Comparison of ENCODE assay signal across 12 cellular contexts in genomic region chr7:87574630-87575029, GRCh38. TPM values are rescaled to one million over a fixed set of nuclear protein-coding genes. Genes with fewer than 3 reads are reported as not detected.
DNase-seq lines count a peak whose midpoint lies in the region; ATAC-seq and TF ChIP-seq lines count a peak whose summit lies in the region.
"Had no signal": no experiment of that assay in that cellular context is flagged by ENCODE, and none has a peak within 500 bp of the region (broad histone marks: within the 10 kb centered on the region; RNA-seq: fewer than 3 reads in every experiment).

No MANE protein-coding gene starts in this region.

- DNase-seq in GM03348 (ENCODE audit: low spot score): peak; percentile 6
- peak; percentile 38 for DNase-seq in astrocyte of the hippocampus (ENCODE audit: low read depth, low spot score)
- no peak for DNase-seq in mucosa of descending colon
- DNase-seq in SK-N-DZ (ENCODE audit: low spot score): no peak
- no peak for DNase-seq in substantia nigra (lab: John Stamatoyannopoulos, UW)
- no peak for DNase-seq in midbrain (lab: John Stamatoyannopoulos, UW)
- no peak for DNase-seq in NCI-H1105 treated with DMSO at 0.1 percent for 48 hours (lab: John Stamatoyannopoulos, UW)
- DNase-seq: activated CD4-positive, alpha-beta T cell treated with anti-CD3 and anti-CD28 coated beads, Interleukin-2, amount 50 U/mL, for 48 hours; upper lobe of right lung had no signal

- no peak overlapping the region for H3K27ac ChIP-seq in substantia nigra (ENCODE audit: low read depth, low read length, poor library complexity, severe bottlenecking)
- H3K27ac ChIP-seq: coronary artery, PC-9, upper lobe of right lung had no signal

- no peaks in the 10 kb centered on the region for H3K9me3 ChIP-seq in mucosa of descending colon
- H3K9me3 ChIP-seq: upper lobe of right lung had no signal

- H3K36me3 ChIP-seq in mucosa of descending colon (ENCODE audit: low read depth): no peaks in the 10 kb centered on the region
- H3K36me3 ChIP-seq: upper lobe of right lung had no signal

- ATAC-seq in HG03439 (IDR thresholded peaks at IDR 0.05; ENCODE audit: unreplicated experiment): peak; percentile 62
- peak; percentile 90 for ATAC-seq in mucosa of descending colon
- ATAC-seq: upper lobe of right lung had no signal

- intact Hi-C loops in mucosa of descending colon (cut with DNase I, micrococcal nuclease): no loop called here

- H3K4me3 ChIP-seq in mucosa of descending colon: no peak overlapping the region
- H3K4me3 ChIP-seq: coronary artery, PC-9, upper lobe of right lung had no signal

- H3K4me1 ChIP-seq in mucosa of descending colon (ENCODE audit: low read depth): peaks cover 2% of the 10 kb centered on the region
- H3K4me1 ChIP-seq: upper lobe of right lung had no signal

- TF ChIP-seq CTCF in mucosa of descending colon (IDR thresholded peaks at IDR 0.05): no peak

RNA-seq across cellular contexts. Expression of gene ABCB1, which starts 26.1 kb away (rescaled TPM):
- total RNA-seq in mucosa of descending colon: 100 to 1,000 TPM in 1 of 3 donors, 10 to 100 TPM in 2; 76.5 to 226 (median 90.6) TPM
- polyA plus RNA-seq in SK-N-DZ (2014; cell fraction: cytosol; rRNA removed): 19.8 and 23.1 TPM in 2 replicates
- polyA plus RNA-seq in SK-N-DZ (2014; cell fraction: nucleus; rRNA removed): 11.6 and 15.8 TPM in 2 replicates
- total RNA-seq: PC-9 had no signal

RNA-seq across cellular contexts. Expression of gene RUNDC3B, which starts 53.6 kb away (rescaled TPM):
- total RNA-seq in mucosa of descending colon: 10 to 100 TPM in 1 of 3 donors, 1 to 10 TPM in 2; 5.9 to 15.5 (median 6.0) TPM
- 7.4 and 9.2 TPM in 2 replicates for polyA plus RNA-seq in SK-N-DZ (2014; cell fraction: cytosol; rRNA removed)
- 3.6 and 5.1 TPM in 2 replicates for polyA plus RNA-seq in SK-N-DZ (2014; cell fraction: nucleus; rRNA removed)

Comparison
In these comparisons a context has a peak if more than half of its experiments do, and no peak if none do; other contexts are left out.
1. DNase-seq: peak in GM03348 (single experiment) and astrocyte of the hippocampus (single experiment); none in mucosa of descending colon (0 of 3), SK-N-DZ (single experiment), substantia nigra (0 of 49), midbrain (single experiment) and NCI-H1105 treated with DMSO at 0.1 percent for 48 hours (single experiment).